Comparison of ENCODE assay signal across 28 cellular contexts in the genomic region with DNA sequence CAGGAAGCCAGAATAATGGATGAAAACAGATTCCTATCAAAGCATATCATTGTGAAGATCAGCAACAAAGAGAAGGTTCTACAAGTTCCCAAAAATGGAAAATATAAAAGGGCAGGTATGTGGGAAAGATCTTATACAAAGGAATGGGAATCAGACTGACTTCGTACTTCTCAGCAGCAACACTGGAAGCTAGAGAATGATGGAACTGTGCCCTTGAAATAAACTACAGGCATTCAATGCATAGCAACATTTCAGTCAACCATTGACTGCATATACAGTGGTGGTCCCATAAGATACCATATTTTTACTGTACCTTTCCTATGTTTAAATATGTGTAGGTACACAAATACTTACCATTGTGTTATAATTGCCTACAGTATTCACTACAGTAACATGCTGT.
"Had no signal": no experiment of that assay in that cellular context is flagged by ENCODE, and none has a peak within 500 bp of the region (broad histone marks: within the 10 kb centered on the region; RNA-seq: fewer than 3 reads in every experiment).

No MANE protein-coding gene starts in this region.

- ATAC-seq: left colon; left lung; lower lobe of right lung; naive thymus-derived CD8-positive, alpha-beta T cell; pancreas; sciatic nerve; stimulated activated naive B cell treated with anti-CD40 and anti-IgM and Interleukin-4, amounts not matched to agents 10 μg/mL and 1 μg/mL and 100 μg/mL, for 72 hours; stimulated activated naive CD8-positive, alpha-beta T cell treated with anti-CD3 and anti-CD28 coated beads, Interleukin-15, Interleukin-2, amounts not matched to agents 100 U/mL and 50 U/mL, for 24 hours had no signal

- H3K4me1 Mint-ChIP-seq: immature natural killer cell; naive thymus-derived CD8-positive, alpha-beta T cell; nephron; neural crest cell; stimulated activated naive B cell treated with anti-CD40 and anti-IgM and Interleukin-4, amounts not matched to agents 10 μg/mL and 1 μg/mL and 100 μg/mL, for 72 hours had no signal

- H3K36me3 Mint-ChIP-seq: immature natural killer cell; stimulated activated naive B cell treated with anti-CD40 and anti-IgM and Interleukin-4, amounts not matched to agents 10 μg/mL and 1 μg/mL and 100 μg/mL, for 72 hours had no signal

- FAIRE-seq: islet of Langerhans, kidney, pancreas had no signal

- H3K4me3 Mint-ChIP-seq: immature natural killer cell; nephron; neural crest cell; stimulated activated naive B cell treated with anti-CD40 and anti-IgM and Interleukin-4, amounts not matched to agents 10 μg/mL and 1 μg/mL and 100 μg/mL, for 72 hours had no signal

- H3K27me3 ChIP-seq: left lung, pancreas, right atrium auricular region, stomach, testis, thyroid gland, transverse colon, upper lobe of left lung had no signal

- H3K27ac Mint-ChIP-seq: naive thymus-derived CD8-positive, alpha-beta T cell; nephron; stimulated activated naive B cell treated with anti-CD40 and anti-IgM and Interleukin-4, amounts not matched to agents 10 μg/mL and 1 μg/mL and 100 μg/mL, for 72 hours had no signal

- DNase-seq: hypothalamus; immature natural killer cell; kidney; left colon; left lung; lower lobe of right lung; mammary epithelial cell; mesenchymal stem cell; naive thymus-derived CD8-positive, alpha-beta T cell; nucleus accumbens; pancreas; stimulated activated CD4-positive, alpha-beta T cell treated with anti-CD3 and anti-CD28 coated beads, Interleukin-12 subunit alpha, Interleukin-12 subunit beta, amount 100 ng/mL, for 4 hours; stimulated activated CD4-positive, alpha-beta T cell treated with anti-CD3 and anti-CD28 coated beads, Interleukin-15, amount 100 ng/mL, for 24 hours; stimulated activated CD4-positive, alpha-beta T cell treated with anti-CD3 and anti-CD28 coated beads, Interleukin-2, amount 100 ng/mL, for 24 hours; stimulated activated CD4-positive, alpha-beta T cell treated with anti-CD3 and anti-CD28 coated beads, Interleukin-4, amount 100 ng/mL, for 1 hour; stimulated activated naive B cell treated with anti-CD40 and anti-IgM and Interleukin-4, amounts not matched to agents 10 μg/mL and 1 μg/mL and 100 μg/mL, for 72 hours; stimulated activated naive CD8-positive, alpha-beta T cell treated with anti-CD3 and anti-CD28 coated beads, Interleukin-15, Interleukin-2, amounts not matched to agents 100 U/mL and 50 U/mL, for 24 hours; stomach; testis; thyroid gland; transverse colon; upper lobe of left lung had no signal

- H3K4me1 ChIP-seq: left lung, lower lobe of right lung, pancreas, right atrium auricular region, stomach, testis, thyroid gland, transverse colon, upper lobe of left lung had no signal

- H3K27ac ChIP-seq: left lung, lower lobe of right lung, pancreas, right atrium auricular region, skin epidermis, stomach, testis, thyroid gland, transverse colon, upper lobe of left lung had no signal

- H3K4me3 ChIP-seq: left lung, lower lobe of right lung, pancreas, right atrium auricular region, skin epidermis, stomach, testis, thyroid gland, transverse colon, upper lobe of left lung had no signal

- H3K36me3 ChIP-seq: left lung, lower lobe of right lung, pancreas, right atrium auricular region, stomach, thyroid gland, transverse colon, upper lobe of left lung had no signal

- H3K9me3 ChIP-seq: lower lobe of right lung, pancreas, right atrium auricular region, stomach, testis, thyroid gland, transverse colon, upper lobe of left lung had no signal
